Comparison of ENCODE assay signal across 12 cellular contexts in genomic region chr9:117682955-117683710, GRCh38. TPM values are rescaled to one million over a fixed set of nuclear protein-coding genes. Genes with fewer than 3 reads are reported as not detected.
DNase-seq lines count a peak whose midpoint lies in the region; ATAC-seq and TF ChIP-seq lines count a peak whose summit lies in the region.
"Had no signal": no experiment of that assay in that cellular context is flagged by ENCODE, and none has a peak within 500 bp of the region (broad histone marks: within the 10 kb centered on the region; RNA-seq: fewer than 3 reads in every experiment).

No MANE protein-coding gene starts in this region.

- H3K79me2 ChIP-seq in OCI-LY3 (ENCODE audit: low read length), result no peaks in the 10 kb centered on the region

- H3K36me3 ChIP-seq in OCI-LY3 (replicated peaks; ENCODE audit: low read depth, low read length), result no peaks in the 10 kb centered on the region
- H3K36me3 ChIP-seq: BLaER1 treated with 17β-estradiol and CSF1 and Interleukin-3, amounts not matched to agents 10 nM and 100 nM had no signal

- TF ChIP-seq CTCF in OCI-LY3 (IDR thresholded peaks at IDR 0.05; ENCODE audit: low read depth, low read length), result no peak

- H3K36me3 Mint-ChIP-seq in activated CD4-positive, alpha-beta T cell treated with anti-CD3 and anti-CD28 coated beads, Interleukin-2, amount 10 ng/mL, durations not matched to agents 24 days and 14 days (ENCODE audit: low read depth), result no peaks in the 10 kb centered on the region

- peaks cover 21% of the 10 kb centered on the region for H3K4me1 ChIP-seq in OCI-LY3 (ENCODE audit: low read length)

- no peaks in the 10 kb centered on the region for H4K20me1 ChIP-seq in OCI-LY3 (ENCODE audit: insufficient read depth, low read length)
- H4K20me1 ChIP-seq: BLaER1 treated with 17β-estradiol and CSF1 and Interleukin-3, amounts not matched to agents 10 nM and 100 nM had no signal

- H3K27me3 ChIP-seq in OCI-LY3 (ENCODE audit: low read depth, low read length), result peaks cover 19% of the 10 kb centered on the region
- H3K27me3 ChIP-seq: BLaER1 treated with 17β-estradiol and CSF1 and Interleukin-3, amounts not matched to agents 10 nM and 100 nM had no signal

- no peak overlapping the region for H3K27ac ChIP-seq in OCI-LY3 (ENCODE audit: low read length)
- H3K27ac ChIP-seq: BLaER1 treated with 17β-estradiol and CSF1 and Interleukin-3, amounts not matched to agents 10 nM and 100 nM had no signal

- H3K4me2 ChIP-seq in OCI-LY3 (ENCODE audit: low read length), result peak overlapping the region; percentile 53
- H3K4me2 ChIP-seq: BLaER1 treated with 17β-estradiol and CSF1 and Interleukin-3, amounts not matched to agents 10 nM and 100 nM had no signal

- no peak overlapping the region for H3K27ac Mint-ChIP-seq in activated CD4-positive, alpha-beta T cell treated with anti-CD3 and anti-CD28 coated beads, Interleukin-2, amount 10 ng/mL, durations not matched to agents 24 days and 14 days

- H3K9me3 Mint-ChIP-seq in activated CD4-positive, alpha-beta T cell treated with anti-CD3 and anti-CD28 coated beads, Interleukin-2, amount 10 ng/mL, durations not matched to agents 24 days and 14 days, result peaks cover 2% of the 10 kb centered on the region

- H2AFZ ChIP-seq in OCI-LY3 (ENCODE audit: low read depth, low read length), result no peak overlapping the region

- H3K9me3 ChIP-seq in OCI-LY3 (ENCODE audit: insufficient read depth, low read length), result no peaks in the 10 kb centered on the region
- H3K9me3 ChIP-seq: BLaER1 treated with 17β-estradiol and CSF1 and Interleukin-3, amounts not matched to agents 10 nM and 100 nM had no signal

- DNase-seq in ELR (ENCODE audit: low read depth), result peak; percentile 25
- no peak for DNase-seq in activated CD4-positive, alpha-beta T cell treated with anti-CD3 and anti-CD28 coated beads, Interleukin-2, amount 10 ng/mL, durations not matched to agents 24 days and 14 days
- DNase-seq in stimulated activated CD4-positive, alpha-beta T cell treated with anti-CD3 and anti-CD28 coated beads, Interleukin-12 subunit alpha, Interleukin-12 subunit beta, amount 100 ng/mL, for 4 hours, result no peak
- DNase-seq in OCI-M1 (lab: John Stamatoyannopoulos, UW), result no peak
- no peak for DNase-seq in NOMO-1 treated with DMSO at 0.1 percent for 48 hours (lab: John Stamatoyannopoulos, UW; ENCODE audit: unreplicated experiment)
- DNase-seq: NCI-H2171 treated with DMSO at 0.1 percent for 48 hours, SW 1271 had no signal

- no peaks in the 10 kb centered on the region for H3K4me1 Mint-ChIP-seq in activated CD4-positive, alpha-beta T cell treated with anti-CD3 and anti-CD28 coated beads, Interleukin-2, amount 10 ng/mL, durations not matched to agents 24 days and 14 days

- peak; percentile 85 for ATAC-seq in GM19463 (IDR thresholded peaks at IDR 0.05; ENCODE audit: unreplicated experiment)
- peak; percentile 83 for ATAC-seq in HG03039 (IDR thresholded peaks at IDR 0.05; ENCODE audit: unreplicated experiment)

- H3K4me3 ChIP-seq in OCI-LY3 (ENCODE audit: low read length), result peak overlapping the region; percentile 11; the same call in 1 of the 2 replicates
- H3K4me3 ChIP-seq: BLaER1 treated with 17β-estradiol and CSF1 and Interleukin-3, amounts not matched to agents 10 nM and 100 nM had no signal

- no peak overlapping the region for H3K4me3 Mint-ChIP-seq in activated CD4-positive, alpha-beta T cell treated with anti-CD3 and anti-CD28 coated beads, Interleukin-2, amount 10 ng/mL, durations not matched to agents 24 days and 14 days
- H3K4me3 Mint-ChIP-seq: central memory CD8-positive, alpha-beta T cell had no signal

- H3K9ac ChIP-seq in OCI-LY3 (ENCODE audit: low read length), result no peak overlapping the region
- H3K9ac ChIP-seq: BLaER1 treated with 17β-estradiol and CSF1 and Interleukin-3, amounts not matched to agents 10 nM and 100 nM had no signal

- no peaks in the 10 kb centered on the region for H3K27me3 Mint-ChIP-seq in activated CD4-positive, alpha-beta T cell treated with anti-CD3 and anti-CD28 coated beads, Interleukin-2, amount 10 ng/mL, durations not matched to agents 24 days and 14 days

- intact Hi-C loops in activated CD4-positive, alpha-beta T cell treated with anti-CD3 and anti-CD28 coated beads, Interleukin-2, amount 10 ng/mL, durations not matched to agents 24 days and 14 days (cut with micrococcal nuclease), result no loop called here

RNA-seq across cellular contexts. Expression of gene TLR4, which starts 21.1 kb away (rescaled TPM):
- not detected in 2 replicates for total RNA-seq in activated CD4-positive, alpha-beta T cell treated with anti-CD3 and anti-CD28 coated beads, Interleukin-2, amount 10 ng/mL, durations not matched to agents 24 days and 14 days
